Comparison of ENCODE assay signal across 21 cellular contexts in the genomic region with DNA sequence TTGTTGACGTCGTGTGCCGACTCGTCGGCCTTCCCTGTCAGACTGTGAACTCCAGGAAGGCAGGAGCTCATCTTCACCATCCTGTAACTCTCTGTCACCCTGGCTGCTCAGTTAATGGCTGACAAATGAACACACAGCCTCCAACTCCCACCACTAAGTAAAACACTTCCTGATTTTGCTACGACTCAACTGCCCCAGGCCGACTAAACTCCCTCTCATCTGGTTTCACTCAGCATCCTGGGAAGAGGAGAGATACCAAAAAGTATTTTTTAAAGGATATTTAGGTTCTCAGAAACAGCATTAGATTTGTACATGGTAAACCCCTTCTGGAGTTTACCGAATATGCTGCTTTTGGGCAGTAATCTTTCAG. TPM values are rescaled to one million over a fixed set of nuclear protein-coding genes. Genes with fewer than 3 reads are reported as not detected.
"Had no signal": no experiment of that assay in that cellular context is flagged by ENCODE, and none has a peak within 500 bp of the region (broad histone marks: within the 10 kb centered on the region; RNA-seq: fewer than 3 reads in every experiment).

No MANE protein-coding gene starts in this region.

- DNase-seq: activated CD4-positive, alpha-beta T cell treated with anti-CD3 and anti-CD28 coated beads for 1 hour; activated CD4-positive, alpha-beta T cell treated with anti-CD3 and anti-CD28 coated beads, Interleukin-2, amount 50 U/mL, for 4 hours; activated naive CD4-positive, alpha-beta T cell treated with anti-CD3 and anti-CD28 coated beads for 36 hours; activated naive CD8-positive, alpha-beta T cell treated with anti-CD3 and anti-CD28 coated beads, Interleukin-2, amount 50 U/mL, for 24 hours; dorsolateral prefrontal cortex; endodermal cell; mucosa of descending colon; naive thymus-derived CD4-positive, alpha-beta T cell; stimulated activated CD4-positive, alpha-beta T cell treated with anti-CD3 and anti-CD28 coated beads, Interleukin-1b, Interleukin-23, amount 100 ng/mL, for 48 hours; thyroid gland had no signal

- H3K4me1 ChIP-seq: gastroesophageal sphincter, parathyroid adenoma, thyroid gland had no signal

- H2AFZ ChIP-seq: parathyroid adenoma had no signal

- H3K27ac ChIP-seq: cardiac muscle cell, dorsolateral prefrontal cortex, gastroesophageal sphincter, neutrophil, parathyroid adenoma, thyroid gland had no signal

- H3K79me2 ChIP-seq: parathyroid adenoma had no signal

- H3K4me3 ChIP-seq: cardiac muscle cell, dorsolateral prefrontal cortex, gastroesophageal sphincter, mucosa of descending colon, thyroid gland had no signal

- H3K27me3 ChIP-seq: cardiac muscle cell, neutrophil, thyroid gland had no signal

- ATAC-seq: activated naive CD8-positive, alpha-beta T cell treated with anti-CD3 and anti-CD28 coated beads, Interleukin-2, amount 50 U/mL, for 24 hours; gastroesophageal sphincter; left lobe of liver; mucosa of descending colon; naive thymus-derived CD4-positive, alpha-beta T cell; stimulated activated effector memory CD8-positive, alpha-beta T cell treated with anti-CD3 and anti-CD28 coated beads, Interleukin-12 subunit alpha, Interleukin-12 subunit beta, amount 100 ng/mL, for 72 hours had no signal

- H3K9me3 ChIP-seq: gastroesophageal sphincter, mucosa of descending colon, neutrophil, thyroid gland had no signal

- H3K9ac ChIP-seq: parathyroid adenoma had no signal

- FAIRE-seq: islet of Langerhans, urothelium cell line had no signal

- H3K36me3 ChIP-seq: cardiac muscle cell, gastroesophageal sphincter, neutrophil, thyroid gland had no signal

RNA-seq across cellular contexts. Expression of a gene that starts 18.2 kb away (rescaled TPM):
- total RNA-seq: activated naive CD4-positive, alpha-beta T cell treated with anti-CD3 and anti-CD28 coated beads for 36 hours; activated T-helper 2 cell treated with anti-CD3 and anti-CD28 coated beads, Interferon-gamma antibody, Interleukin-2, Interleukin-4, amounts not matched to agents 10 μg/mL and 5 μg/mL and 100 μg/mL, durations not matched to agents 14 hours and 24 hours and 36 hours; aorta; cardiac muscle cell; endodermal cell; epithelial cell of proximal tubule; gastroesophageal sphincter; thyroid gland had no signal
